Comparison of ENCODE assay signal across 10 cellular contexts in the genomic region with DNA sequence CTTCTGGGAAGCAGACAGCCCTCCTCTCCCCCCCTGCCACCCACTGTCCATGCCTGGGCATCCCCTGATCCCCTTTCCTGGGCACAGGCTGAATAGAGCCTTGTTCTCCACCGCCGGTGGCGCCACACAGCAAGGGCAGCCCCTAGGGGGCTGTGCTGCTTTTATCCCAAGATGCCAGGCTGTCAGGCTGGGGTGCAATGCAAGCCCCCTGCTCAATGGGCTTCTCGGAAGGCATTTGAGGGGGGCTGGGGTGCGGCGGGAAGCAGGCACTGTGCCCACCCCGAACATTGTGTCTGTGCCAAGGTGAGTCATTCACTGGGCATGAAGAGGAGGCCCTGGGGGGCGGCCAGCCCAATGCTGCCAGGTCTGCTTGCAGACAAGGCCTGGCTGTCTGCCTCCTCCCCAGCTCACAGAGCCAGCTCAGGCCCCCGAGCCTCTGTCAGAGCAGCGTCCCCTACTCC. TPM values are rescaled to one million over a fixed set of nuclear protein-coding genes. Genes with fewer than 3 reads are reported as not detected.
DNase-seq lines count a peak whose midpoint lies in the region; ATAC-seq and TF ChIP-seq lines count a peak whose summit lies in the region.
"Had no signal": no experiment of that assay in that cellular context is flagged by ENCODE, and none has a peak within 500 bp of the region (broad histone marks: within the 10 kb centered on the region; RNA-seq: fewer than 3 reads in every experiment).

No MANE protein-coding gene starts in this region.

- H3K4me1 Mint-ChIP-seq in CD4-positive, alpha-beta memory T cell = peaks cover 4 to 11% (median 8%) of the 10 kb centered on the region in 4 donors

- POLR2A ChIA-PET in CD4-positive, alpha-beta memory T cell (lab: Charles Lee; ENCODE audit: partially characterized antibody) = no interaction called here

- H3K27ac ChIP-seq in tibial artery = peak overlapping the region; percentile 18 to 25
- no peak overlapping the region for H3K27ac ChIP-seq in CD4-positive, alpha-beta memory T cell (ENCODE audit: low read depth, low read length)

- no peaks in the 10 kb centered on the region for H3K9me3 Mint-ChIP-seq in CD4-positive, alpha-beta memory T cell

- peaks cover 0 to 12% of the 10 kb centered on the region in 2 donors for H3K27me3 ChIP-seq in tibial artery
- no peaks in the 10 kb centered on the region for H3K27me3 ChIP-seq in CD4-positive, alpha-beta memory T cell (ENCODE audit: insufficient read depth, low read length)

- no peaks in the 10 kb centered on the region for H3K36me3 ChIP-seq in tibial artery
- H3K36me3 ChIP-seq in CD4-positive, alpha-beta memory T cell (ENCODE audit: insufficient read depth, low read length) = no peaks in the 10 kb centered on the region

- H3K27ac Mint-ChIP-seq in CD4-positive, alpha-beta memory T cell = no peak overlapping the region

- H3K4me3 ChIP-seq in tibial artery = no peak overlapping the region
- H3K4me3 ChIP-seq in CD4-positive, alpha-beta memory T cell (ENCODE audit: low read length in 2 of 2) = no peak overlapping the region

- H3K4me3 Mint-ChIP-seq in CD4-positive, alpha-beta memory T cell = no peak overlapping the region

- CTCF ChIA-PET in CD4-positive, alpha-beta memory T cell (lab: Charles Lee; ENCODE audit: partially characterized antibody) = interaction anchor here (4.8 to 6.7 kb wide), 2 partner anchors 104 to 182 kb away, joined by 40 to 76 read pairs; no protein-coding TSS in a partner anchor

- TF ChIP-seq CTCF in tibial artery (IDR thresholded peaks at IDR 0.05) = no peak

- peaks cover 12 to 22% of the 10 kb centered on the region in 2 donors for H3K27me3 Mint-ChIP-seq in CD4-positive, alpha-beta memory T cell

- no peaks in the 10 kb centered on the region for H3K9me3 ChIP-seq in tibial artery
- H3K9me3 ChIP-seq in CD4-positive, alpha-beta memory T cell (ENCODE audit: control insufficient read depth in 1 of 2, low read length in 2 of 2) = no peaks in the 10 kb centered on the region

- no peaks in the 10 kb centered on the region for H3K36me3 Mint-ChIP-seq in CD4-positive, alpha-beta memory T cell

- intact Hi-C loops in tibial artery (cut with DNase I; ENCODE audit: low total_unique reads) = loop anchor here (5.0 kb wide), 1 partner anchor 215 kb away; a partner anchor contains a TSS
- intact Hi-C loops in CD4-positive, alpha-beta memory T cell (cut with micrococcal nuclease) = no loop called here

- DNase-seq in NCI-H1092 (lab: John Stamatoyannopoulos, UW) (peak; percentile 25), cerebellum (ENCODE audit: low spot score) (peak; percentile 87), kidney tubule cell (ENCODE audit: low spot score) (peak; percentile 77), tibial artery (peak in 1 of 2 donors; percentile 78), SW 1271 (lab: John Stamatoyannopoulos, UW) (no peak)
- DNase-seq in CD4-positive, alpha-beta memory T cell = no peak
- no peak for DNase-seq in activated naive CD4-positive, alpha-beta T cell treated with anti-CD3 and anti-CD28 coated beads, Interleukin-2, amount 50 U/mL, for 16 hours
- DNase-seq: effector CD8-positive, alpha-beta T cell; NK-92 treated with Interleukin-12 subunit alpha and Interleukin-12 subunit beta, amount 100 ng/mL, for 24 hours had no signal

- ATAC-seq in GM21390 (IDR thresholded peaks at IDR 0.05; ENCODE audit: unreplicated experiment) = no peak

- peaks cover 0 to 20% (median 12%) of the 10 kb centered on the region in 4 donors for H3K4me1 ChIP-seq in tibial artery
- H3K4me1 ChIP-seq in CD4-positive, alpha-beta memory T cell (ENCODE audit: insufficient read depth, low read length) = no peaks in the 10 kb centered on the region

RNA-seq across cellular contexts. Expression of a gene that starts 1.5 kb away (rescaled TPM):
- 318 TPM for total RNA-seq in cerebellum
- not detected for total RNA-seq in CD4-positive, alpha-beta memory T cell
- under 1 TPM in 1 of 2 donors, not detected in 1; 0.16 TPM for polyA plus RNA-seq in CD4-positive, alpha-beta memory T cell

RNA-seq across cellular contexts. Expression of a gene that starts 17.6 kb away (rescaled TPM):
- total RNA-seq in cerebellum = 86.7 TPM
- total RNA-seq in CD4-positive, alpha-beta memory T cell = 100 to 1,000 TPM in 1 of 2 experiments, 10 to 100 TPM in 1; 98.9 to 101 TPM
- 10 to 100 TPM; 82.2 to 82.3 TPM for polyA plus RNA-seq in CD4-positive, alpha-beta memory T cell

RNA-seq across cellular contexts. Expression of a gene that starts 30.8 kb away (rescaled TPM):
- total RNA-seq in cerebellum = 2.5 TPM
- not detected for total RNA-seq in CD4-positive, alpha-beta memory T cell
- not detected for polyA plus RNA-seq in CD4-positive, alpha-beta memory T cell

RNA-seq across cellular contexts. Expression of a gene that starts 51.3 kb away (rescaled TPM):
- total RNA-seq in cerebellum = 4.3 TPM
- total RNA-seq in CD4-positive, alpha-beta memory T cell = not detected
- not detected for polyA plus RNA-seq in CD4-positive, alpha-beta memory T cell

Comparison
In these comparisons a context has a peak if more than half of its experiments do, and no peak if none do; other contexts are left out.
1. DNase-seq: peak in NCI-H1092 (single experiment), cerebellum (single experiment) and kidney tubule cell (single experiment); none in CD4-positive, alpha-beta memory T cell (0 of 5), activated naive CD4-positive, alpha-beta T cell treated with anti-CD3 and anti-CD28 coated beads, Interleukin-2, amount 50 U/mL, for 16 hours (single experiment) and SW 1271 (0 of 2).
2. RNA of a gene that starts 1.5 kb away (total RNA-seq): 318 TPM in cerebellum (single experiment); not detected in CD4-positive, alpha-beta memory T cell; every median in the first group is over 100 times any median in the second.